10 cellular contexts compared by ENCODE assay signal in genomic region chr10:110858297-110858934, GRCh38. TPM values are rescaled to one million over a fixed set of nuclear protein-coding genes. Genes with fewer than 3 reads are reported as not detected.
DNase-seq lines count a peak whose midpoint lies in the region; ATAC-seq and TF ChIP-seq lines count a peak whose summit lies in the region.
"Had no signal": no experiment of that assay in that cellular context is flagged by ENCODE, and none has a peak within 500 bp of the region (broad histone marks: within the 10 kb centered on the region; RNA-seq: fewer than 3 reads in every experiment).

No MANE protein-coding gene starts in this region.

- no peaks in the 10 kb centered on the region for H3K9me2 ChIP-seq in Karpas-422 (replicated peaks; ENCODE audit: insufficient read depth, low read length)

- H3K27ac ChIP-seq in CD8-positive, alpha-beta T cell (ENCODE audit: low read depth, low read length), result no peak overlapping the region
- 0 out of 2 replicates have a peak overlapping the region, but pooled peaks have one; percentile 22 for H3K27ac ChIP-seq in Karpas-422 (ENCODE audit: low read length)
- peak overlapping the region; percentile 83 for H3K27ac ChIP-seq in naive thymus-derived CD4-positive, alpha-beta T cell (ENCODE audit: low read depth, low read length)

- H4K20me1 ChIP-seq in Karpas-422 (ENCODE audit: insufficient read depth, low read depth, low read length), result no peaks in the 10 kb centered on the region

- H3K27ac Mint-ChIP-seq in CD8-positive, alpha-beta T cell, result peak overlapping the region; percentile 98
- H3K27ac Mint-ChIP-seq in activated naive CD8-positive, alpha-beta T cell treated with anti-CD3 and anti-CD28 coated beads, Interleukin-2, amount 10 ng/mL, durations not matched to agents 7 days and 5 days, result peak overlapping the region; percentile 86
- H3K27ac Mint-ChIP-seq in naive thymus-derived CD4-positive, alpha-beta T cell, result peak overlapping the region; percentile 67 to 100 (median 97)

- peak overlapping the region; percentile 1 for H3K4me3 Mint-ChIP-seq in CD8-positive, alpha-beta T cell
- peak overlapping the region; percentile 62 for H3K4me3 Mint-ChIP-seq in activated naive CD8-positive, alpha-beta T cell treated with anti-CD3 and anti-CD28 coated beads, Interleukin-2, amount 10 ng/mL, durations not matched to agents 7 days and 5 days
- peak overlapping the region; percentile 42 to 79 (median 66) for H3K4me3 Mint-ChIP-seq in naive thymus-derived CD4-positive, alpha-beta T cell

- H3K36me3 ChIP-seq in CD8-positive, alpha-beta T cell (ENCODE audit: insufficient read depth, low read length), result no peaks in the 10 kb centered on the region
- H3K36me3 ChIP-seq in Karpas-422 (ENCODE audit: insufficient read depth, low read length), result no peaks in the 10 kb centered on the region
- no peaks in the 10 kb centered on the region for H3K36me3 ChIP-seq in naive thymus-derived CD4-positive, alpha-beta T cell (ENCODE audit: control insufficient read depth in 2 of 3, insufficient read depth in 3 of 3, low read length in 3 of 3)

- ATAC-seq in CD8-positive, alpha-beta T cell, result no peak
- ATAC-seq in activated naive CD8-positive, alpha-beta T cell treated with anti-CD3 and anti-CD28 coated beads, Interleukin-2, amount 10 ng/mL, durations not matched to agents 7 days and 5 days (ENCODE audit: low read depth), result peak; percentile 10
- no peak for ATAC-seq in naive thymus-derived CD4-positive, alpha-beta T cell
- no peak for ATAC-seq in HG03571 (IDR thresholded peaks at IDR 0.05; ENCODE audit: unreplicated experiment)
- no peak for ATAC-seq in HG03139 (IDR thresholded peaks at IDR 0.05; ENCODE audit: unreplicated experiment)

- peak overlapping the region; percentile 20; the same call in 1 of the 2 replicates for H2AFZ ChIP-seq in Karpas-422 (ENCODE audit: low read length)

- H3K4me2 ChIP-seq in Karpas-422 (ENCODE audit: low read depth, low read length, poor library complexity, severe bottlenecking), result peak overlapping the region; percentile 51

- H3K4me3 ChIP-seq in CD8-positive, alpha-beta T cell (ENCODE audit: low read depth, low read length), result no peak overlapping the region
- no peak overlapping the region for H3K4me3 ChIP-seq in Karpas-422 (ENCODE audit: low read length)
- no peak overlapping the region for H3K4me3 ChIP-seq in naive thymus-derived CD4-positive, alpha-beta T cell (ENCODE audit: low read length)
- H3K4me3 ChIP-seq: SK-N-MC had no signal

- no peak for TF ChIP-seq CTCF in CD8-positive, alpha-beta T cell (IDR thresholded peaks at IDR 0.05)

- no peaks in the 10 kb centered on the region for H3K27me3 Mint-ChIP-seq in CD8-positive, alpha-beta T cell (ENCODE audit: low read depth)
- no peaks in the 10 kb centered on the region for H3K27me3 Mint-ChIP-seq in activated naive CD8-positive, alpha-beta T cell treated with anti-CD3 and anti-CD28 coated beads, Interleukin-2, amount 10 ng/mL, durations not matched to agents 7 days and 5 days
- H3K27me3 Mint-ChIP-seq in naive thymus-derived CD4-positive, alpha-beta T cell, result no peaks in the 10 kb centered on the region

- peaks cover 86% of the 10 kb centered on the region for H3K4me1 Mint-ChIP-seq in CD8-positive, alpha-beta T cell (ENCODE audit: low read depth)
- peaks cover 67% of the 10 kb centered on the region for H3K4me1 Mint-ChIP-seq in activated naive CD8-positive, alpha-beta T cell treated with anti-CD3 and anti-CD28 coated beads, Interleukin-2, amount 10 ng/mL, durations not matched to agents 7 days and 5 days
- peaks cover 56 to 92% (median 88%) of the 10 kb centered on the region in 7 donors for H3K4me1 Mint-ChIP-seq in naive thymus-derived CD4-positive, alpha-beta T cell

- no peak overlapping the region for H3K9ac ChIP-seq in Karpas-422 (ENCODE audit: low read length)

- no peaks in the 10 kb centered on the region for H3K36me3 Mint-ChIP-seq in CD8-positive, alpha-beta T cell
- peaks cover 6% of the 10 kb centered on the region for H3K36me3 Mint-ChIP-seq in activated naive CD8-positive, alpha-beta T cell treated with anti-CD3 and anti-CD28 coated beads, Interleukin-2, amount 10 ng/mL, durations not matched to agents 7 days and 5 days
- peaks cover 0 to 33% (median 0%) of the 10 kb centered on the region in 5 donors for H3K36me3 Mint-ChIP-seq in naive thymus-derived CD4-positive, alpha-beta T cell

- no peaks in the 10 kb centered on the region for H3K9me3 Mint-ChIP-seq in CD8-positive, alpha-beta T cell
- H3K9me3 Mint-ChIP-seq in activated naive CD8-positive, alpha-beta T cell treated with anti-CD3 and anti-CD28 coated beads, Interleukin-2, amount 10 ng/mL, durations not matched to agents 7 days and 5 days, result peaks cover 6% of the 10 kb centered on the region
- H3K9me3 Mint-ChIP-seq in naive thymus-derived CD4-positive, alpha-beta T cell, result peaks cover 0 to 5% (median 0%) of the 10 kb centered on the region in 11 donors

- POLR2A ChIA-PET in CD8-positive, alpha-beta T cell (lab: Charles Lee), result interaction anchor here (0.9 to 3.1 kb wide), 13 partner anchors 8 to 61 kb away, joined by 3 to 19 read pairs (median 7); partner anchors contain the start of genes BBIP1, PDCD4 and SHOC2
- POLR2A ChIA-PET in activated naive CD8-positive, alpha-beta T cell treated with anti-CD3 and anti-CD28 coated beads, Interleukin-2, amount 10 ng/mL, durations not matched to agents 7 days and 5 days (lab: Charles Lee), result interaction anchor here (0.8 to 6.8 kb wide), 15 partner anchors 7 to 61 kb away, joined by 3 to 53 read pairs (median 6); partner anchors contain the start of genes BBIP1, PDCD4 and SHOC2
- POLR2A ChIA-PET in naive thymus-derived CD4-positive, alpha-beta T cell (lab: Charles Lee), result interaction anchor here (0.7 to 6.7 kb wide), 20 partner anchors 9 to 648 kb away, joined by 3 to 76 read pairs (median 5); partner anchors contain the start of genes BBIP1 and PDCD4

- intact Hi-C loops in CD8-positive, alpha-beta T cell (cut with DNase I, micrococcal nuclease), result loop anchor here in 1 of 2 experiments (2.0 kb wide), 1 partner anchor 14 kb away; no protein-coding TSS in a partner anchor
- intact Hi-C loops in naive thymus-derived CD4-positive, alpha-beta T cell (cut with micrococcal nuclease), result no loop called here

- no peaks in the 10 kb centered on the region for H3K79me2 ChIP-seq in Karpas-422 (ENCODE audit: low read length)

- peaks cover 75% of the 10 kb centered on the region for H3K4me1 ChIP-seq in CD8-positive, alpha-beta T cell (ENCODE audit: insufficient read depth, low read length)
- peaks cover 33% of the 10 kb centered on the region for H3K4me1 ChIP-seq in Karpas-422 (ENCODE audit: low read length)
- peaks cover 81 to 89% of the 10 kb centered on the region in 2 donors for H3K4me1 ChIP-seq in naive thymus-derived CD4-positive, alpha-beta T cell (ENCODE audit: control insufficient read depth in 2 of 2, insufficient read depth in 2 of 2, low read length in 2 of 2)

- no peaks in the 10 kb centered on the region for H3K27me3 ChIP-seq in CD8-positive, alpha-beta T cell (ENCODE audit: insufficient read depth, low read length)
- H3K27me3 ChIP-seq in Karpas-422 (ENCODE audit: low read length), result no peaks in the 10 kb centered on the region
- H3K27me3 ChIP-seq in naive thymus-derived CD4-positive, alpha-beta T cell (ENCODE audit: control insufficient read depth in 2 of 2, insufficient read depth in 2 of 2, low read length in 2 of 2), result no peaks in the 10 kb centered on the region

- CTCF ChIA-PET in CD8-positive, alpha-beta T cell (lab: Charles Lee), result interaction anchor here (0.7 to 3.3 kb wide), 12 partner anchors 9 to 112 kb away, joined by 3 to 15 read pairs (median 4); partner anchors contain the start of gene PDCD4
- CTCF ChIA-PET in naive thymus-derived CD4-positive, alpha-beta T cell (lab: Charles Lee), result interaction anchor here (0.6 to 4.7 kb wide), 9 partner anchors 9 to 89 kb away, joined by 3 to 22 read pairs (median 4); no protein-coding TSS in a partner anchor

- peak in 1 of 7 experiments; percentile 11 for DNase-seq in CD8-positive, alpha-beta T cell
- DNase-seq in Karpas-422 (no peak), NCI-H187 treated with DMSO at 0.1 percent for 48 hours (lab: John Stamatoyannopoulos, UW) (no peak), SHP77 treated with DMSO at 0.1 percent for 48 hours (lab: John Stamatoyannopoulos, UW) (no peak)
- DNase-seq in activated naive CD8-positive, alpha-beta T cell treated with anti-CD3 and anti-CD28 coated beads, Interleukin-2, amount 10 ng/mL, durations not matched to agents 7 days and 5 days, result no peak
- no peak for DNase-seq in naive thymus-derived CD4-positive, alpha-beta T cell
- DNase-seq: activated effector memory CD4-positive, alpha-beta T cell treated with anti-CD3 and anti-CD28 coated beads, Interleukin-2, amount 50 U/mL, for 16 hours had no signal

- H3K9me3 ChIP-seq in CD8-positive, alpha-beta T cell (ENCODE audit: low read length), result no peaks in the 10 kb centered on the region
- no peaks in the 10 kb centered on the region for H3K9me3 ChIP-seq in Karpas-422 (ENCODE audit: low read length)
- H3K9me3 ChIP-seq in naive thymus-derived CD4-positive, alpha-beta T cell (ENCODE audit: control insufficient read depth in 2 of 3, low read length in 3 of 3), result no peaks in the 10 kb centered on the region

RNA-seq across cellular contexts. Expression of gene PDCD4, which starts 13.3 kb away (rescaled TPM):
- total RNA-seq in CD8-positive, alpha-beta T cell, result 100 to 1,000 TPM; 672 to 688 TPM
- 40.0 and 77.4 TPM in 2 replicates for total RNA-seq in Karpas-422 (2014; rRNA removed; shearing (Covaris generic); ENCODE audit: low replicate concordance)
- total RNA-seq in activated naive CD8-positive, alpha-beta T cell treated with anti-CD3 and anti-CD28 coated beads, Interleukin-2, amount 10 ng/mL, durations not matched to agents 7 days and 5 days, result 100 to 1,000 TPM; 236 to 237 TPM
- total RNA-seq in naive thymus-derived CD4-positive, alpha-beta T cell, result 100 to 1,000 TPM in 4 of 5 experiments, 10 to 100 TPM in 1; 93.7 to 283 (median 223) TPM
- polyA plus RNA-seq in naive thymus-derived CD4-positive, alpha-beta T cell, result 100 to 1,000 TPM; 253 to 295 TPM

Comparison
In these comparisons a context has a peak if more than half of its experiments do, and no peak if none do; other contexts are left out.
1. H3K4me3 Mint-ChIP-seq: peak in every context shown above with its lines; median percentile 66 in naive thymus-derived CD4-positive, alpha-beta T cell; 62 in activated naive CD8-positive, alpha-beta T cell treated with anti-CD3 and anti-CD28 coated beads, Interleukin-2, amount 10 ng/mL, durations not matched to agents 7 days and 5 days; 1 in CD8-positive, alpha-beta T cell.